ENCODE assay signal across 20 cellular contexts in the genomic region with DNA sequence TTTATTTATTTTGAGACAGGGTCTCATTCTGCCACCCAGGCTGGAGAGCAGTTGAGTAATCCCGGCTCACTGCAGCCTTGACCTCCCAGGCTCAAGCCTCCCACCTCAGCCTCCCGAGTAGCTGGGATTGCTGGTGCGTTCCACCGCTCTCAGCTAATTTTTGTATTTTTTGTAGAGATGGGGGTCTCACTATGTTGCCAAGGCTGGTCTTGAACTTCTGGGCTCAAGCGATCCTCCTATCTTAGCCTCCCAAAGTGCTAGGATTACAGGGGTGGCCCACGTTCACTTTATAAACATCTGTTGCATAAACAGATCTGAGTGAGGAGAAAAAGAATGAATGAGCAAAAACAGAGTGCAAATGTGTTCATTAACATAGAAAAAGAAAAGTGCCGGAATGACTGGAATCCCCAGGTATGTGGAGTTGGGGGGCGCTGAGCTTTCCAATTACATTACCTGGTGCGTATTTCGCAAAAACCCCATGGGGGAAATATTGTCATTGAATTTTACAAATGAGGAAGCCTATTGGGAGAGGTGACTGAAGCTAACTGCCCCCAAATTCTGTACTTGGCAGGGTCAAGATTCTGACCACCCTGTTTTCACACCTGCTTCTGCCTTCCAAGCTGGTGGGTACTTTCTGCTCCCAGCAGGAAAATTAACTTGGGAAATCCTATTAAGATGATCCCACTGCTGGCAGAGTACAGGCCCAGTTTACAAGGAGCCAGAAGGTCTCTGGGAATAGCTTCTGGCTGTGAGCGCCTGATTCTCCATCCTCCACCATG.
DNase-seq lines count a peak whose midpoint lies in the region; TF ChIP-seq lines count a peak whose summit lies in the region.
"Had no signal": no experiment of that assay in that cellular context is flagged by ENCODE, and none has a peak within 500 bp of the region (broad histone marks: within the 10 kb centered on the region; RNA-seq: fewer than 3 reads in every experiment).

No MANE protein-coding gene starts in this region.

- peak; percentile 75 for DNase-seq in WERI-Rb-1
- peak; percentile 71 for DNase-seq in iPS DF 6.9 (ENCODE audit: low read depth, low spot score)
- no peak for DNase-seq in activated CD8-positive, alpha-beta memory T cell treated with anti-CD3 and anti-CD28 coated beads for 24 hours
- DNase-seq in NCI-H1048 (lab: John Stamatoyannopoulos, UW), result no peak
- DNase-seq in osteocyte (ENCODE audit: extremely low spot score, unreplicated experiment), result no peak
- no peak for DNase-seq in hepatocyte (ENCODE audit: low spot score)
- DNase-seq: DMS79, HCEC 1CT, Kasumi-1, NCI-H1417 treated with DMSO at 0.1 percent for 48 hours, NCI-H187 treated with DMSO at 0.1 percent for 48 hours, NCI-H2107, NCI-H2227 treated with DMSO at 0.1 percent for 48 hours, NCI-H510A, NCI-H774, OCI-M1, T-helper 1 cell had no signal

- peaks cover 7% of the 10 kb centered on the region for H3K4me1 Mint-ChIP-seq in osteocyte (ENCODE audit: unreplicated experiment)

- H3K9me3 Mint-ChIP-seq in osteocyte (ENCODE audit: unreplicated experiment), result no peaks in the 10 kb centered on the region

- H3K27me3 Mint-ChIP-seq in osteocyte (ENCODE audit: unreplicated experiment), result peaks cover 5% of the 10 kb centered on the region

- H3K79me2 ChIP-seq in hepatocyte, result no peaks in the 10 kb centered on the region

- H4K20me1 ChIP-seq in hepatocyte (ENCODE audit: insufficient read depth, poor library complexity, severe bottlenecking), result no peaks in the 10 kb centered on the region

- no peak overlapping the region for H3K9ac ChIP-seq in HUES6 (ENCODE audit: low read length)

- H3K4me3 Mint-ChIP-seq in osteocyte (ENCODE audit: unreplicated experiment), result no peak overlapping the region

- H3K27me3 ChIP-seq in HUES6 (ENCODE audit: control insufficient read depth, insufficient read depth, low read length) (no peaks in the 10 kb centered on the region), WERI-Rb-1 (ENCODE audit: insufficient read depth, low read depth, severe bottlenecking) (no peaks in the 10 kb centered on the region), iPS DF 6.9 (ENCODE audit: control insufficient read depth, insufficient read depth, low read length) (no peaks in the 10 kb centered on the region), hepatocyte (no peaks in the 10 kb centered on the region)
- H3K27me3 ChIP-seq: BE2C, SJSA1 had no signal

- no CpG with 5 or more reads among the region's 11 CpGs for WGBS in iPS DF 6.9 (ENCODE audit: insufficient coverage, insufficient read length)
- WGBS in hepatocyte (ENCODE audit: low lambda C conversion rate, missing lambda C conversion rate), result 93% methylated on average over 11 of the region's 11 CpGs

- H3K4me2 ChIP-seq in hepatocyte, result no peak overlapping the region

- no peak overlapping the region for H2AFZ ChIP-seq in hepatocyte

- H3K27ac Mint-ChIP-seq in osteocyte (ENCODE audit: unreplicated experiment), result no peak overlapping the region

- H3K36me3 ChIP-seq in HUES6 (ENCODE audit: control insufficient read depth, insufficient read depth, low read length), result no peaks in the 10 kb centered on the region
- H3K36me3 ChIP-seq in WERI-Rb-1, result no peaks in the 10 kb centered on the region
- no peaks in the 10 kb centered on the region for H3K36me3 ChIP-seq in iPS DF 6.9 (ENCODE audit: control insufficient read depth, insufficient read depth, low read length)
- H3K36me3 ChIP-seq in hepatocyte (replicated peaks; ENCODE audit: insufficient read depth, low read depth), result no peaks in the 10 kb centered on the region
- H3K36me3 ChIP-seq: BE2C, SJSA1 had no signal

- no peaks in the 10 kb centered on the region for H3K9me2 ChIP-seq in hepatocyte (replicated peaks; ENCODE audit: insufficient read depth)

- H3K27ac ChIP-seq in HUES6 (ENCODE audit: low read depth, low read length) (peak overlapping the region; percentile 60), WERI-Rb-1 (no peak overlapping the region), iPS DF 6.9 (ENCODE audit: low read length) (peak overlapping the region; percentile 66), hepatocyte (no peak overlapping the region)
- H3K27ac ChIP-seq: SJSA1 had no signal

- no peaks in the 10 kb centered on the region for H3K36me3 Mint-ChIP-seq in osteocyte (ENCODE audit: unreplicated experiment)

- peaks cover 23% of the 10 kb centered on the region for H3K4me1 ChIP-seq in HUES6 (ENCODE audit: control insufficient read depth, insufficient read depth, low read length)
- H3K4me1 ChIP-seq in iPS DF 6.9 (ENCODE audit: control insufficient read depth, insufficient read depth, low read length), result peaks cover 5% of the 10 kb centered on the region; the same call in 1 of the 2 replicates
- peaks cover 9% of the 10 kb centered on the region for H3K4me1 ChIP-seq in hepatocyte (ENCODE audit: insufficient read depth)
- H3K4me1 ChIP-seq: SJSA1 had no signal

- H3K9me3 ChIP-seq in HUES6 (ENCODE audit: control insufficient read depth, insufficient read depth, low read depth, low read length) (no peaks in the 10 kb centered on the region), WERI-Rb-1 (ENCODE audit: severe bottlenecking) (no peaks in the 10 kb centered on the region), iPS DF 6.9 (ENCODE audit: control insufficient read depth, insufficient read depth, low read length) (no peaks in the 10 kb centered on the region), hepatocyte (ENCODE audit: low read depth) (no peaks in the 10 kb centered on the region)
- H3K9me3 ChIP-seq: BE2C, SJSA1 had no signal

- TF ChIP-seq CTCF in WERI-Rb-1 (IDR thresholded peaks at IDR 0.05; ENCODE audit: low read depth, low read length) (no peak), osteocyte (IDR thresholded peaks at IDR 0.05) (no peak), hepatocyte (IDR thresholded peaks at IDR 0.05; ENCODE audit: poor library complexity) (no peak)

- H3K4me3 ChIP-seq in HUES6 (ENCODE audit: low read depth, low read length), result no peak overlapping the region
- no peak overlapping the region for H3K4me3 ChIP-seq in WERI-Rb-1 (ENCODE audit: low read depth, low read length)
- H3K4me3 ChIP-seq in iPS DF 6.9 (ENCODE audit: low read length), result no peak overlapping the region
- no peak overlapping the region for H3K4me3 ChIP-seq in hepatocyte
- H3K4me3 ChIP-seq: SJSA1 had no signal

Comparison
In these comparisons a context has a peak if more than half of its experiments do, and no peak if none do; other contexts are left out.
1. H3K27ac ChIP-seq: peak in HUES6 (single experiment) and iPS DF 6.9 (single experiment); none in WERI-Rb-1 (single experiment) and hepatocyte (single experiment).
2. DNase-seq: peak in WERI-Rb-1 (single experiment) and iPS DF 6.9 (single experiment); none in activated CD8-positive, alpha-beta memory T cell treated with anti-CD3 and anti-CD28 coated beads for 24 hours (single experiment), NCI-H1048 (single experiment), osteocyte (single experiment) and hepatocyte (single experiment).